Comparison of ENCODE assay signal across 18 cellular contexts in genomic region chr10:95414016-95414830, GRCh38.
DNase-seq lines count a peak whose midpoint lies in the region; ATAC-seq and TF ChIP-seq lines count a peak whose summit lies in the region.
"Had no signal": no experiment of that assay in that cellular context is flagged by ENCODE, and none has a peak within 500 bp of the region (broad histone marks: within the 10 kb centered on the region; RNA-seq: fewer than 3 reads in every experiment).

No MANE protein-coding gene starts in this region.

- H3K27ac ChIP-seq in colonic mucosa (no peak overlapping the region), rectal smooth muscle tissue (ENCODE audit: low read depth, low read length) (peak overlapping the region; percentile 89), aorta (ENCODE audit: low read depth in 1 of 2, low read length in 2 of 2) (peak overlapping the region; percentile 39 to 84), adrenal gland (peak overlapping the region in 1 of 5 donors; percentile 49)
- H3K27ac ChIP-seq: lower lobe of right lung, SJCRH30 had no signal

- H3K9me3 ChIP-seq in colonic mucosa (no peaks in the 10 kb centered on the region), aorta (ENCODE audit: control insufficient read depth, low read length) (no peaks in the 10 kb centered on the region), adrenal gland (replicated peaks in 1 of 3) (no peaks in the 10 kb centered on the region)
- H3K9me3 ChIP-seq: BE2C, lower lobe of right lung, SJCRH30 had no signal

- TF ChIP-seq POLR2A in adrenal gland (IDR thresholded peaks at IDR 0.05) = no peak

- no peaks in the 10 kb centered on the region for H3K27me3 ChIP-seq in colonic mucosa
- H3K27me3 ChIP-seq in rectal smooth muscle tissue (ENCODE audit: control insufficient read depth, insufficient read depth, low read length) = no peaks in the 10 kb centered on the region
- H3K27me3 ChIP-seq in aorta (ENCODE audit: control insufficient read depth in 1 of 2, insufficient read depth in 2 of 2, low read length in 1 of 2) = no peaks in the 10 kb centered on the region
- no peaks in the 10 kb centered on the region for H3K27me3 ChIP-seq in adrenal gland
- H3K27me3 ChIP-seq: BE2C, SJCRH30 had no signal

- H3K36me3 ChIP-seq in colonic mucosa (no peaks in the 10 kb centered on the region), rectal smooth muscle tissue (ENCODE audit: control insufficient read depth, insufficient read depth, low read length) (no peaks in the 10 kb centered on the region), aorta (ENCODE audit: control insufficient read depth in 1 of 2, insufficient read depth in 2 of 2, low read length in 1 of 2) (peaks cover 1 to 5% of the 10 kb centered on the region in 2 donors), adrenal gland (replicated peaks in 1 of 2) (no peaks in the 10 kb centered on the region)
- H3K36me3 ChIP-seq: BE2C, SJCRH30 had no signal

- no peak overlapping the region for H3K4me3 ChIP-seq in colonic mucosa
- H3K4me3 ChIP-seq in rectal smooth muscle tissue (ENCODE audit: low read length) = no peak overlapping the region
- H3K4me3 ChIP-seq in aorta (ENCODE audit: low read length in 2 of 2) = no peak overlapping the region
- no peak overlapping the region for H3K4me3 ChIP-seq in adrenal gland
- H3K4me3 ChIP-seq: lower lobe of right lung, SJCRH30, skin epidermis had no signal

- ATAC-seq in left ventricle myocardium superior = peak; percentile 59
- peak; percentile 20 for ATAC-seq in aorta (ENCODE audit: low FRiP score)
- ATAC-seq in GM18511 (IDR thresholded peaks at IDR 0.05; ENCODE audit: unreplicated experiment) = no peak
- ATAC-seq: activated CD4-positive, alpha-beta T cell treated with anti-CD3 and anti-CD28 coated beads for 36 hours; effector memory CD8-positive, alpha-beta T cell had no signal

- H3K4me1 ChIP-seq in colonic mucosa = peaks cover under 1% of the 10 kb centered on the region
- H3K4me1 ChIP-seq in rectal smooth muscle tissue (ENCODE audit: control insufficient read depth, insufficient read depth, low read length) = peaks cover 40% of the 10 kb centered on the region
- peaks cover 5 to 19% of the 10 kb centered on the region in 2 donors for H3K4me1 ChIP-seq in aorta (ENCODE audit: control insufficient read depth in 1 of 2, insufficient read depth in 2 of 2, low read length in 2 of 2)
- H3K4me1 ChIP-seq in adrenal gland (replicated peaks in 1 of 2) = peaks cover 8 to 11% of the 10 kb centered on the region in 2 donors
- H3K4me1 ChIP-seq: BE2C, SJCRH30 had no signal

- TF ChIP-seq CTCF in colonic mucosa (IDR thresholded peaks at IDR 0.05) (no peak), adrenal gland (IDR thresholded peaks at IDR 0.05) (no peak)

- WGBS in aorta, 2 donors = 18 to 21% methylated on average over 27 of the region's 27 CpGs
- 85 to 87% (median 85%) methylated on average over 27 of the region's 27 CpGs for WGBS in adrenal gland, 4 donors

- DNase-seq in colonic mucosa (no peak), left ventricle myocardium superior (peak; percentile 70), aorta (no peak), adrenal gland (no peak), COR-L47 (lab: John Stamatoyannopoulos, UW) (no peak)
- DNase-seq: activated CD4-positive, alpha-beta T cell treated with anti-CD3 and anti-CD28 coated beads for 36 hours; activated naive CD4-positive, alpha-beta T cell treated with Interleukin-2 at 50 U/mL for 16 hours; BE2C; DND-41; effector memory CD8-positive, alpha-beta T cell; foreskin fibroblast; GOT3; lower lobe of right lung; NCI-H146; SJCRH30 had no signal

- intact Hi-C loops in colonic mucosa (cut with DNase I) (no loop called here), left ventricle myocardium superior (cut with micrococcal nuclease) (no loop called here), aorta (cut with DNase I) (loop anchor here in 1 of 2 donors (5.0 kb wide), 1 partner anchor 37 kb away; no protein-coding TSS in a partner anchor), adrenal gland (cut with DNase I) (no loop called here)

- H3K9ac ChIP-seq in colonic mucosa (ENCODE audit: low read depth in 2 of 2, low read length in 2 of 2) = peak overlapping the region; percentile 15 to 18
- H3K9ac ChIP-seq in rectal smooth muscle tissue (ENCODE audit: low read length) = no peak overlapping the region
